16 cellular contexts compared by ENCODE assay signal in genomic region chr3:10392244-10392643, GRCh38.
DNase-seq lines count a peak whose midpoint lies in the region; ATAC-seq and TF ChIP-seq lines count a peak whose summit lies in the region.
"Had no signal": no experiment of that assay in that cellular context is flagged by ENCODE, and none has a peak within 500 bp of the region (broad histone marks: within the 10 kb centered on the region; RNA-seq: fewer than 3 reads in every experiment).

No MANE protein-coding gene starts in this region.

- H3K4me1 ChIP-seq in BLaER1 treated with 17β-estradiol and CSF1 and Interleukin-3, amounts not matched to agents 10 nM and 100 nM, result peaks cover 60 to 100% (median 98%) of the 10 kb centered on the region in 10 experiments
- H3K4me1 ChIP-seq in neuronal stem cell (ENCODE audit: control insufficient read depth in 2 of 2, insufficient read depth in 1 of 2, low read depth in 1 of 2, low read length in 2 of 2) (no peaks in the 10 kb centered on the region), mucosa of descending colon (ENCODE audit: low read depth) (no peaks in the 10 kb centered on the region)
- H3K4me1 ChIP-seq: thyroid gland had no signal

- no peak overlapping the region for H2BK12ac ChIP-seq in neuronal stem cell (ENCODE audit: low read length)

- WGBS in neuronal stem cell (ENCODE audit: extremely low coverage in 2 of 2, insufficient read length in 2 of 2, insufficient replicate concordance in 1 of 2), 2 donors, result no CpG with 5 or more reads among the region's 4 CpGs

- no peaks in the 10 kb centered on the region for H3K36me3 Mint-ChIP-seq in chondrocyte (ENCODE audit: low read depth)
- H3K36me3 Mint-ChIP-seq: activated naive CD4-positive, alpha-beta T cell treated with anti-CD3 and anti-CD28 coated beads, Interleukin-2, amount 50 U/mL, for 24 hours had no signal

- TF ChIP-seq CTCF in HFF-Myc (IDR thresholded peaks at IDR 0.05; ENCODE audit: low read depth, low read length, missing control alignments) (peak; percentile 4), chondrocyte (IDR thresholded peaks at IDR 0.05) (peak; percentile 37), mucosa of descending colon (IDR thresholded peaks at IDR 0.05) (no peak)

- no peak for ATAC-seq in mucosa of descending colon
- ATAC-seq: activated CD4-positive, CD25-positive, alpha-beta regulatory T cell treated with anti-CD3 and anti-CD28 coated beads, Interleukin-2, amount 50 U/mL, for 24 hours had no signal

- peak overlapping the region; percentile 41 for H4K91ac ChIP-seq in neuronal stem cell (ENCODE audit: low read depth, low read length, poor library complexity)

- H3K79me1 ChIP-seq in neuronal stem cell (ENCODE audit: low read depth, low read length), result no peaks in the 10 kb centered on the region

- H3K9me3 Mint-ChIP-seq in chondrocyte (ENCODE audit: low read depth), result no peaks in the 10 kb centered on the region
- H3K9me3 Mint-ChIP-seq: activated naive CD4-positive, alpha-beta T cell treated with anti-CD3 and anti-CD28 coated beads, Interleukin-2, amount 50 U/mL, for 24 hours had no signal

- no peaks in the 10 kb centered on the region for H3K9me3 ChIP-seq in BLaER1 treated with 17β-estradiol and CSF1 and Interleukin-3, amounts not matched to agents 10 nM and 100 nM (replicated peaks in 1 of 11)
- peaks cover 0 to 18% of the 10 kb centered on the region in 2 donors for H3K9me3 ChIP-seq in neuronal stem cell (replicated peaks in 1 of 2; ENCODE audit: control insufficient read depth in 2 of 2, insufficient read depth in 1 of 2, low read depth in 1 of 2, low read length in 2 of 2)
- no peaks in the 10 kb centered on the region for H3K9me3 ChIP-seq in MG63
- H3K9me3 ChIP-seq in mucosa of descending colon, result peaks cover 6% of the 10 kb centered on the region
- H3K9me3 ChIP-seq: thyroid gland had no signal

- H3K27me3 Mint-ChIP-seq in chondrocyte (ENCODE audit: low read depth), result peaks cover 20% of the 10 kb centered on the region
- H3K27me3 Mint-ChIP-seq: activated naive CD4-positive, alpha-beta T cell treated with anti-CD3 and anti-CD28 coated beads, Interleukin-2, amount 50 U/mL, for 24 hours had no signal

- no peak overlapping the region for H4K8ac ChIP-seq in neuronal stem cell (ENCODE audit: low read depth, low read length)

- no peak overlapping the region for H2BK15ac ChIP-seq in neuronal stem cell (ENCODE audit: low read length)

- H3K9ac ChIP-seq in BLaER1 treated with 17β-estradiol and CSF1 and Interleukin-3, amounts not matched to agents 10 nM and 100 nM, result peak overlapping the region in 3 of 11 experiments; percentile 16 to 74 (median 20); a peak in 3 of 22 replicates
- H3K9ac ChIP-seq in neuronal stem cell (ENCODE audit: low read depth, low read length, poor library complexity), result no peak overlapping the region

- H3K36me3 ChIP-seq in BLaER1 treated with 17β-estradiol and CSF1 and Interleukin-3, amounts not matched to agents 10 nM and 100 nM, result peaks cover 0 to 7% (median 0%) of the 10 kb centered on the region in 11 experiments; a peak in 3 of 22 replicates
- H3K36me3 ChIP-seq in neuronal stem cell (replicated peaks in 1 of 2; ENCODE audit: control insufficient read depth in 2 of 2, insufficient read depth in 2 of 2, low read length in 2 of 2) (no peaks in the 10 kb centered on the region), MG63 (no peaks in the 10 kb centered on the region), mucosa of descending colon (ENCODE audit: low read depth) (no peaks in the 10 kb centered on the region)
- H3K36me3 ChIP-seq: thyroid gland had no signal

- no peak overlapping the region for H3K18ac ChIP-seq in neuronal stem cell (ENCODE audit: low read length)

- H2AK5ac ChIP-seq in neuronal stem cell (ENCODE audit: low read depth, low read length), result peak overlapping the region; percentile 11

- H3K27me3 ChIP-seq in BLaER1 treated with 17β-estradiol and CSF1 and Interleukin-3, amounts not matched to agents 10 nM and 100 nM, result no peaks in the 10 kb centered on the region
- H3K27me3 ChIP-seq in neuronal stem cell (ENCODE audit: control insufficient read depth in 3 of 3, insufficient read depth in 3 of 3, low read depth in 1 of 3, low read length in 3 of 3), result peaks cover 0 to 53% (median 2%) of the 10 kb centered on the region in 3 experiments
- H3K27me3 ChIP-seq in MG63, result no peaks in the 10 kb centered on the region
- H3K27me3 ChIP-seq: thyroid gland had no signal

- H4K20me1 ChIP-seq in BLaER1 treated with 17β-estradiol and CSF1 and Interleukin-3, amounts not matched to agents 10 nM and 100 nM, result no peaks in the 10 kb centered on the region; a peak in 1 of 22 replicates

- no peak overlapping the region for H3K4me3 ChIP-seq in BLaER1 treated with 17β-estradiol and CSF1 and Interleukin-3, amounts not matched to agents 10 nM and 100 nM
- H3K4me3 ChIP-seq in HFF-Myc (replicated peaks; ENCODE audit: low read depth, low read length), result no peak overlapping the region
- H3K4me3 ChIP-seq in neuronal stem cell (ENCODE audit: low read length in 2 of 2), result no peak overlapping the region
- no peak overlapping the region for H3K4me3 ChIP-seq in MG63
- H3K4me3 ChIP-seq in mucosa of descending colon, result no peak overlapping the region
- H3K4me3 ChIP-seq: thyroid gland had no signal

- H2BK5ac ChIP-seq in neuronal stem cell (ENCODE audit: low read length), result no peak overlapping the region

- H3K4ac ChIP-seq in neuronal stem cell (ENCODE audit: low read length), result no peak overlapping the region

- peak overlapping the region; percentile 80 to 98 (median 91); a peak in 21 of 22 replicates for H3K4me2 ChIP-seq in BLaER1 treated with 17β-estradiol and CSF1 and Interleukin-3, amounts not matched to agents 10 nM and 100 nM
- H3K4me2 ChIP-seq in neuronal stem cell (ENCODE audit: insufficient read depth, low read length, poor library complexity, severe bottlenecking), result no peak overlapping the region

- H3K27ac Mint-ChIP-seq in chondrocyte (ENCODE audit: unreplicated experiment), result no peak overlapping the region
- H3K27ac Mint-ChIP-seq: activated naive CD4-positive, alpha-beta T cell treated with anti-CD3 and anti-CD28 coated beads, Interleukin-2, amount 50 U/mL, for 24 hours had no signal

- DNase-seq in HFF-Myc (ENCODE audit: extremely low read depth, low read depth), result no peak
- no peak for DNase-seq in chondrocyte (ENCODE audit: low spot score)
- no peak for DNase-seq in neuronal stem cell (ENCODE audit: low spot score)
- DNase-seq in amygdala (lab: John Stamatoyannopoulos, UW), result no peak
- DNase-seq in MG63, result no peak
- no peak for DNase-seq in mucosa of descending colon
- DNase-seq: activated CD8-positive, alpha-beta memory T cell treated with anti-CD3 and anti-CD28 coated beads, Interleukin-2, amount 50 U/mL, for 48 hours; central memory CD4-positive, alpha-beta T cell; COR-L47; NCI-H1092 treated with DMSO at 0.1 percent for 48 hours; NCI-H446; T-helper 1 cell; thyroid gland had no signal

- H3K4me1 Mint-ChIP-seq in chondrocyte (ENCODE audit: low read depth), result no peaks in the 10 kb centered on the region

- H2AFZ ChIP-seq in neuronal stem cell (ENCODE audit: low read length), result no peak overlapping the region

- H3K4me3 Mint-ChIP-seq in chondrocyte (ENCODE audit: unreplicated experiment), result no peak overlapping the region
- H3K4me3 Mint-ChIP-seq: activated naive CD4-positive, alpha-beta T cell treated with anti-CD3 and anti-CD28 coated beads, Interleukin-2, amount 50 U/mL, for 24 hours had no signal

- no peak overlapping the region for H3K14ac ChIP-seq in neuronal stem cell (ENCODE audit: low read length)

- peak overlapping the region in 7 of 11 experiments; percentile 0 to 80 (median 78); a peak in 13 of 22 replicates for H3K27ac ChIP-seq in BLaER1 treated with 17β-estradiol and CSF1 and Interleukin-3, amounts not matched to agents 10 nM and 100 nM
- H3K27ac ChIP-seq in neuronal stem cell (replicated peaks; ENCODE audit: low read length), result no peak overlapping the region
- H3K27ac ChIP-seq: thyroid gland had no signal

- intact Hi-C loops in mucosa of descending colon (cut with DNase I, micrococcal nuclease), result no loop called here

- no peak overlapping the region for H3K23ac ChIP-seq in neuronal stem cell (ENCODE audit: low read depth, low read length, poor library complexity)

- H2BK120ac ChIP-seq in neuronal stem cell (ENCODE audit: low read depth, low read length), result no peak overlapping the region
